14 cellular contexts compared by ENCODE assay signal in the genomic region with DNA sequence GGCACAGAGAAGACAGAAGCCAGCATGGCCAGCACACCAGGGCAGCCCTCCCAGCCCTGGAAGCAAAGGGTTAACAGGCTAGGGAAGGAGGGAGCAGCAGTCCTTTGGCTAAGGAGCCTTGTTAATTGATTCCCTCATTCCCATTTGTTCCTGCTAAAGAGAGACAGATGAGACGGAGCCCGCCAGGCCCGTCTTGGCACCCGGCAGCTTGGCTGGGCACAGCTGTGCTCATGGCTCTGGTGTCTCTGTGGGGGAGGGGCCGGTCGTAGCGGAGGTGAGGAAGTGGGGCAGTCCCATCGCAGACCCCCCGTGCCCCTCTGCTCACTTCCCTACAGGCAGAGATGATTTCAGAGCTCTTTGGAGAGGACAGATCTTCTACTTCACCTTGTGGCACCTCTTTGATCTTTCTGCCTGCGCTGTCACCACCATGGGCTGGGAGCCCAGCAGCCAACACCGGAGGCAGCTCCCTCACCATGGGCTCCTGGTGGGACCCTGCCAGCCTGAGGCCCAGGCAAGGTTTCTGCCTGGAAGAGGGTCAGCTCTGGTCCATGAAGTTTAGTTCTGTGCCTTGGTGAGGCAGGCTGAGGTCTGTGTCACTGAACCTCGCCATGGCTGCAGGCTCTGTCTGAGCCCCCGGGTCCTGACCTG. TPM values are rescaled to one million over a fixed set of nuclear protein-coding genes. Genes with fewer than 3 reads are reported as not detected.
A peak's percentile ranks its signal among the peaks of the same experiment; 100 is the strongest.
DNase-seq lines count a peak whose midpoint lies in the region; ATAC-seq and TF ChIP-seq lines count a peak whose summit lies in the region.
"Had no signal": no experiment of that assay in that cellular context is flagged by ENCODE, and none has a peak within 500 bp of the region (broad histone marks: within the 10 kb centered on the region; RNA-seq: fewer than 3 reads in every experiment).

No MANE protein-coding gene starts in this region.

- H2AK5ac ChIP-seq in H9 (ENCODE audit: insufficient read length, low read length), result no peak overlapping the region

- H4K91ac ChIP-seq in H9 (ENCODE audit: insufficient read length, low read depth, low read length), result no peak overlapping the region

- no peak overlapping the region for H3K27ac Mint-ChIP-seq in H9
- no peak overlapping the region for H3K27ac Mint-ChIP-seq in activated T-helper 1 cell treated with anti-CD3 and anti-CD28 coated beads, Interleukin-12 subunit alpha, Interleukin-12 subunit beta, Interleukin-2, Interleukin-4 antibody, amounts not matched to agents 30 ng/mL and 10 ng/mL and 1 ng/mL, durations not matched to agents 14 hours and 24 hours and 36 hours
- H3K27ac Mint-ChIP-seq: activated CD4-positive, alpha-beta T cell treated with anti-CD3 and anti-CD28 coated beads, Interleukin-2, amount 10 ng/mL, durations not matched to agents 7 days and 5 days; activated T-helper 17 cell treated with anti-CD3 and anti-CD28 coated beads, Interleukin-2, amount 50 U/mL, for 72 hours; stimulated activated naive CD8-positive, alpha-beta T cell treated with anti-CD3 and anti-CD28 coated beads, Interleukin-15, Interleukin-2, amounts not matched to agents 100 ng/mL and 50 ng/mL, for 24 hours had no signal

- peaks cover 6% of the 10 kb centered on the region; the same call in 1 of the 2 replicates for H3K4me1 ChIP-seq in H9 (ENCODE audit: insufficient read depth, low read length)
- H3K4me1 ChIP-seq in parathyroid adenoma, result peaks cover 13% of the 10 kb centered on the region

- H3K4me2 ChIP-seq in H9 (ENCODE audit: insufficient read depth, insufficient read length, low read length), result no peak overlapping the region
- no peak overlapping the region for H3K4me2 ChIP-seq in parathyroid adenoma (ENCODE audit: low read length)

- H3K79me2 ChIP-seq in H9 (ENCODE audit: insufficient read depth, low read length), result no peaks in the 10 kb centered on the region
- H3K79me2 ChIP-seq in parathyroid adenoma, result no peaks in the 10 kb centered on the region

- H3K18ac ChIP-seq in H9 (ENCODE audit: insufficient read length, low read depth, low read length), result no peak overlapping the region

- H2BK5ac ChIP-seq in H9 (ENCODE audit: insufficient read length, low read length), result no peak overlapping the region

- peaks cover 53% of the 10 kb centered on the region for H3K27me3 Mint-ChIP-seq in H9 (ENCODE audit: low read depth)
- peaks cover 22% of the 10 kb centered on the region for H3K27me3 Mint-ChIP-seq in activated T-helper 1 cell treated with anti-CD3 and anti-CD28 coated beads, Interleukin-12 subunit alpha, Interleukin-12 subunit beta, Interleukin-2, Interleukin-4 antibody, amounts not matched to agents 30 ng/mL and 10 ng/mL and 1 ng/mL, durations not matched to agents 14 hours and 24 hours and 36 hours (ENCODE audit: insufficient read depth)

- ATAC-seq in left cardiac atrium (peak; percentile 63 to 72), GM19351 (IDR thresholded peaks at IDR 0.05; ENCODE audit: unreplicated experiment) (no peak)
- ATAC-seq: activated T-helper 17 cell treated with anti-CD3 and anti-CD28 coated beads, Interleukin-2, amount 50 U/mL, for 72 hours had no signal

- no peak overlapping the region for H3K56ac ChIP-seq in H9 (ENCODE audit: insufficient read length, low read depth, low read length)

- H3K36me3 ChIP-seq in parathyroid adenoma (ENCODE audit: control insufficient read depth, insufficient read depth, low read length), result no peaks in the 10 kb centered on the region

- H3K4me3 ChIP-seq in parathyroid adenoma (ENCODE audit: low read depth, low read length), result no peak overlapping the region

- peaks cover 31 to 51% of the 10 kb centered on the region in 2 experiments for H3K4me1 Mint-ChIP-seq in H9
- H3K4me1 Mint-ChIP-seq in activated T-helper 1 cell treated with anti-CD3 and anti-CD28 coated beads, Interleukin-12 subunit alpha, Interleukin-12 subunit beta, Interleukin-2, Interleukin-4 antibody, amounts not matched to agents 30 ng/mL and 10 ng/mL and 1 ng/mL, durations not matched to agents 14 hours and 24 hours and 36 hours (ENCODE audit: low read depth), result no peaks in the 10 kb centered on the region
- H3K4me1 Mint-ChIP-seq: activated CD4-positive, alpha-beta T cell treated with anti-CD3 and anti-CD28 coated beads, Interleukin-2, amount 10 ng/mL, durations not matched to agents 7 days and 5 days; activated T-helper 17 cell treated with anti-CD3 and anti-CD28 coated beads, Interleukin-2, amount 50 U/mL, for 72 hours had no signal

- TF ChIP-seq CTCF in H9 (conservative IDR thresholded peaks at IDR 0.05), result no peak
- TF ChIP-seq CTCF in parathyroid adenoma (IDR thresholded peaks at IDR 0.05), result no peak

- H3K36me3 Mint-ChIP-seq in H9 (ENCODE audit: insufficient read depth in 1 of 3, low read depth in 3 of 3), result 0 out of 7 replicates have a peak, but pooled peaks cover 0 to 4% (median 0%) of the 10 kb centered on the region in 3 experiments
- peaks cover 2% of the 10 kb centered on the region for H3K36me3 Mint-ChIP-seq in activated T-helper 1 cell treated with anti-CD3 and anti-CD28 coated beads, Interleukin-12 subunit alpha, Interleukin-12 subunit beta, Interleukin-2, Interleukin-4 antibody, amounts not matched to agents 30 ng/mL and 10 ng/mL and 1 ng/mL, durations not matched to agents 14 hours and 24 hours and 36 hours (ENCODE audit: low read depth)

- no peak overlapping the region for H3K14ac ChIP-seq in H9 (ENCODE audit: insufficient read depth, low read length)

- no peak overlapping the region for H4K5ac ChIP-seq in H9 (ENCODE audit: insufficient read length, low read depth, low read length)

- H2BK15ac ChIP-seq in H9 (ENCODE audit: low read depth, low read length), result no peak overlapping the region

- H2BK120ac ChIP-seq in H9 (ENCODE audit: low read depth, low read length, poor library complexity, severe bottlenecking), result no peak overlapping the region

- no peak overlapping the region for H2AFZ ChIP-seq in H9 (ENCODE audit: low read length)
- peak overlapping the region; percentile 38 for H2AFZ ChIP-seq in parathyroid adenoma

- WGBS in H9 (ENCODE audit: extremely low coverage, insufficient read length, low lambda C conversion rate), result no CpG with 5 or more reads among the region's 13 CpGs

- H3K23me2 ChIP-seq in H9 (ENCODE audit: insufficient read length, low read depth, low read length, poor library complexity, severe bottlenecking), result peaks cover 3% of the 10 kb centered on the region

- no peak overlapping the region for H2BK20ac ChIP-seq in H9 (ENCODE audit: low read depth, low read length, poor library complexity, severe bottlenecking)

- H3K27me3 ChIP-seq in H9 (ENCODE audit: insufficient read depth, low read length) (no peaks in the 10 kb centered on the region), parathyroid adenoma (ENCODE audit: control insufficient read depth, insufficient read depth, low read length) (no peaks in the 10 kb centered on the region)

- no peaks in the 10 kb centered on the region for H3K9me3 ChIP-seq in H9 (ENCODE audit: control insufficient read depth, low read depth, low read length)
- H3K9me3 ChIP-seq in parathyroid adenoma (ENCODE audit: control insufficient read depth, low read length), result no peaks in the 10 kb centered on the region

- no peaks in the 10 kb centered on the region for H3K79me1 ChIP-seq in H9 (ENCODE audit: insufficient read depth, low read depth, low read length, poor library complexity, severe bottlenecking)

- intact Hi-C loops in left cardiac atrium (cut with DNase I), result no loop called here
- intact Hi-C loops in activated T-helper 1 cell treated with anti-CD3 and anti-CD28 coated beads, Interleukin-12 subunit alpha, Interleukin-12 subunit beta, Interleukin-2, Interleukin-4 antibody, amounts not matched to agents 30 ng/mL and 10 ng/mL and 1 ng/mL, durations not matched to agents 14 hours and 24 hours and 36 hours (cut with micrococcal nuclease), result no loop called here

- no peak overlapping the region for H3K4ac ChIP-seq in H9 (ENCODE audit: low read depth, low read length)

- H2BK12ac ChIP-seq in H9 (ENCODE audit: insufficient read length, low read depth, low read length), result no peak overlapping the region

- DNase-seq in H9, result peak; percentile 53
- peak; percentile 94 to 99 for DNase-seq in NCI-H446 (lab: John Stamatoyannopoulos, UW)
- no peak for DNase-seq in left cardiac atrium
- DNase-seq in GM19238 (ENCODE audit: insufficient read length, low spot score), result no peak
- no peak for DNase-seq in activated T-helper 1 cell treated with anti-CD3 and anti-CD28 coated beads, Interleukin-12 subunit alpha, Interleukin-12 subunit beta, Interleukin-2, Interleukin-4 antibody, amounts not matched to agents 30 ng/mL and 10 ng/mL and 1 ng/mL, durations not matched to agents 14 hours and 24 hours and 36 hours (ENCODE audit: low spot score)
- DNase-seq in activated effector memory CD4-positive, alpha-beta T cell treated with anti-CD3 and anti-CD28 coated beads, Interleukin-2, amount 50 U/mL, for 16 hours, result no peak
- DNase-seq: activated CD4-positive, alpha-beta T cell treated with anti-CD3 and anti-CD28 coated beads, Interleukin-2, amount 10 ng/mL, durations not matched to agents 7 days and 5 days; Karpas-422 had no signal

- no peak overlapping the region for H3K27ac ChIP-seq in H9 (ENCODE audit: insufficient read length, low read depth, low read length)
- no peak overlapping the region for H3K27ac ChIP-seq in parathyroid adenoma

- no peak overlapping the region for H4K8ac ChIP-seq in H9 (replicated peaks; ENCODE audit: insufficient read length, low read depth, low read length)

- H3K23ac ChIP-seq in H9 (ENCODE audit: insufficient read length, low read depth, low read length), result no peak overlapping the region

- no peak overlapping the region for H3K4me3 Mint-ChIP-seq in H9
- H3K4me3 Mint-ChIP-seq in activated T-helper 1 cell treated with anti-CD3 and anti-CD28 coated beads, Interleukin-12 subunit alpha, Interleukin-12 subunit beta, Interleukin-2, Interleukin-4 antibody, amounts not matched to agents 30 ng/mL and 10 ng/mL and 1 ng/mL, durations not matched to agents 14 hours and 24 hours and 36 hours, result no peak overlapping the region
- H3K4me3 Mint-ChIP-seq: activated CD4-positive, alpha-beta T cell treated with anti-CD3 and anti-CD28 coated beads, Interleukin-2, amount 10 ng/mL, durations not matched to agents 7 days and 5 days; activated T-helper 17 cell treated with anti-CD3 and anti-CD28 coated beads, Interleukin-2, amount 50 U/mL, for 72 hours; stimulated activated naive CD8-positive, alpha-beta T cell treated with anti-CD3 and anti-CD28 coated beads, Interleukin-15, Interleukin-2, amounts not matched to agents 100 ng/mL and 50 ng/mL, for 24 hours had no signal

- peaks cover 2 to 5% of the 10 kb centered on the region in 2 experiments; a peak in 2 of 5 replicates for H3K9me3 Mint-ChIP-seq in H9
- H3K9me3 Mint-ChIP-seq in activated T-helper 1 cell treated with anti-CD3 and anti-CD28 coated beads, Interleukin-12 subunit alpha, Interleukin-12 subunit beta, Interleukin-2, Interleukin-4 antibody, amounts not matched to agents 30 ng/mL and 10 ng/mL and 1 ng/mL, durations not matched to agents 14 hours and 24 hours and 36 hours, result no peaks in the 10 kb centered on the region
- H3K9me3 Mint-ChIP-seq: activated T-helper 17 cell treated with anti-CD3 and anti-CD28 coated beads, Interleukin-2, amount 50 U/mL, for 72 hours; stimulated activated naive CD8-positive, alpha-beta T cell treated with anti-CD3 and anti-CD28 coated beads, Interleukin-15, Interleukin-2, amounts not matched to agents 100 ng/mL and 50 ng/mL, for 24 hours had no signal

- H3K9ac ChIP-seq in H9 (ENCODE audit: extremely low read depth, insufficient read length, low read length), result no peak overlapping the region
- H3K9ac ChIP-seq in parathyroid adenoma, result no peak overlapping the region

- no peaks in the 10 kb centered on the region for H4K20me1 ChIP-seq in H9 (ENCODE audit: control insufficient read depth, insufficient read depth, insufficient read length)

- no peak overlapping the region for H3T11ph ChIP-seq in H9 (ENCODE audit: low read length)

RNA-seq across cellular contexts. Expression of a gene that starts 38.0 kb away (rescaled TPM):
- total RNA-seq in H9 (2021) (0.83 and 0.99 TPM in 2 replicates), left cardiac atrium (1 to 10 TPM; 1.8 to 2.9 TPM)
- not detected in 2 replicates for total RNA-seq in activated T-helper 1 cell treated with anti-CD3 and anti-CD28 coated beads, Interleukin-12 subunit alpha, Interleukin-12 subunit beta, Interleukin-2, Interleukin-4 antibody, amounts not matched to agents 30 ng/mL and 10 ng/mL and 1 ng/mL, durations not matched to agents 14 hours and 24 hours and 36 hours
- total RNA-seq: activated CD4-positive, alpha-beta T cell treated with anti-CD3 and anti-CD28 coated beads, Interleukin-2, amount 10 ng/mL, durations not matched to agents 7 days and 5 days; RPMI7951; T-helper 2 cell treated with Interferon-gamma antibody and Interleukin-4, amounts not matched to agents 100 ng/mL and 5 ng/mL, for 36 hours had no signal

Comparison
In these comparisons a context has a peak if more than half of its experiments do, and no peak if none do; other contexts are left out.
1. DNase-seq: peak in H9 (single experiment) and NCI-H446 (2 of 2); none in left cardiac atrium (single experiment), GM19238 (single experiment), activated T-helper 1 cell treated with anti-CD3 and anti-CD28 coated beads, Interleukin-12 subunit alpha, Interleukin-12 subunit beta, Interleukin-2, Interleukin-4 antibody, amounts not matched to agents 30 ng/mL and 10 ng/mL and 1 ng/mL, durations not matched to agents 14 hours and 24 hours and 36 hours (single experiment) and activated effector memory CD4-positive, alpha-beta T cell treated with anti-CD3 and anti-CD28 coated beads, Interleukin-2, amount 50 U/mL, for 16 hours (single experiment).